Comparison of ENCODE assay signal across 1 cellular context in genomic region chrX:129956765-129957164, GRCh38.
TF ChIP-seq lines count a peak whose summit lies in the region.

No MANE protein-coding gene starts in this region.

TF ChIP-seq in HepG2, 621 proteins besides CTCF, POLR2A, EP300 and RAD21:
- TF ChIP-seq SRF (IDR thresholded peaks at IDR 0.05; ENCODE audit: low read depth, low read length) (no peak), ZNF235 (CRISPR knock-in tag; IDR thresholded peaks at IDR 0.05; ENCODE audit: borderline replicate concordance) (no peak)
TF ChIP-seq in HepG2: peak in this region for 0.
